Comparison of ENCODE assay signal across 8 cellular contexts in the genomic region with DNA sequence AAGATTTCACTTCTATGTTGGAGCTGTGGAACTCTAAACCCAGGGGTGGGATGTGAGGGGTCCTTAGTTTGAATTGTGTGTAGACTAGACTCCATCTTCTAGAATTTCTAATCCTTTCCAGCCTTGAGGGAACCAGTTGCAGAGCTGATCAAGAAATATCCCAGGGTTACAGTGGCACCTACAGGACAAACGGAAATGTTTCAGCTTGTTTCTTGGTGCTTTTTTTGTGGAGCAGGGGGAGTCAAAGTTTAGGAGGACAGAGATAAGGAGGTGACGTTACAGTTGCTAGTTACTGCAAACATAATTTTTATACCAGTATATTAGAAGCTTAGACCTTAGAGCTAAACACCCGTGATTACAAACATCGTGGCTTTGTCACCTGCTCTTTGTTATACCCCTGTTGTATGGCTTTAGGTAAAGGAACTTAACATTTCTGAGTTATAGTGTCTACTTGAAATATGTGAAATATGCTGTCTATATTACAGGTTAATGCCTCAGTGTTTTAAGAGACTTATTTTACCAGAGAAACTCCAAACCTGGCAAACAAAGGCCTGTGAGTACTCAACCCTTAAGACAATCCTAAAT.
A peak's percentile ranks its signal among the peaks of the same experiment; 100 is the strongest.
DNase-seq lines count a peak whose midpoint lies in the region; ATAC-seq and TF ChIP-seq lines count a peak whose summit lies in the region.

No MANE protein-coding gene starts in this region.

- ATAC-seq in GM21515 (IDR thresholded peaks at IDR 0.05; ENCODE audit: unreplicated experiment) = no peak
- ATAC-seq in GM18870 (IDR thresholded peaks at IDR 0.05; ENCODE audit: unreplicated experiment) = no peak

- TF ChIP-seq CTCF in fibroblast of pulmonary artery (IDR thresholded peaks at IDR 0.05; ENCODE audit: low read length, missing control alignments) = peak; percentile 41

- H3K4me3 ChIP-seq in fibroblast of pulmonary artery (replicated peaks; ENCODE audit: low read depth, low read length) = no peak overlapping the region

- peak; percentile 36 for DNase-seq in EH (ENCODE audit: low read depth)
- DNase-seq in HT-29 (ENCODE audit: low spot score) = peak; percentile 65
- DNase-seq in RPMI7951 (ENCODE audit: low read depth) = peak; percentile 49
- peak; percentile 67 for DNase-seq in fibroblast of pulmonary artery (ENCODE audit: low read depth)
- DNase-seq in renal cortical epithelial cell (ENCODE audit: low read depth) = peak; percentile 47
- no peak for DNase-seq in NCI-H2029 treated with DMSO at 0.1 percent for 48 hours (lab: John Stamatoyannopoulos, UW)
